In genomic region chr3:161975201-161975600, GRCh38 we compare ENCODE assay signal across 35 cellular contexts.
"Had no signal": no experiment of that assay in that cellular context is flagged by ENCODE, and none has a peak within 500 bp of the region (broad histone marks: within the 10 kb centered on the region; RNA-seq: fewer than 3 reads in every experiment).

No MANE protein-coding gene starts in this region.

- ATAC-seq: activated CD4-positive, CD25-positive, alpha-beta regulatory T cell treated with anti-CD3 and anti-CD28 coated beads, Interleukin-2, amount 50 U/mL, for 24 hours; activated CD8-positive, alpha-beta memory T cell treated with anti-CD3 and anti-CD28 coated beads, Interleukin-2, amount 10 ng/mL, durations not matched to agents 7 days and 5 days; activated CD8-positive, alpha-beta T cell treated with anti-CD3 and anti-CD28 coated beads for 36 hours; activated naive CD8-positive, alpha-beta T cell treated with anti-CD3 and anti-CD28 coated beads, Interleukin-2, amount 50 U/mL, for 24 hours; body of pancreas; effector memory CD8-positive, alpha-beta T cell; T-helper 17 cell had no signal

- H3K27me3 Mint-ChIP-seq: activated B cell treated with CpG ODN at 0.5 μM for 24 hours; activated CD8-positive, alpha-beta memory T cell treated with anti-CD3 and anti-CD28 coated beads, Interleukin-2, amount 10 ng/mL, durations not matched to agents 7 days and 5 days; activated CD8-positive, alpha-beta T cell treated with anti-CD3 and anti-CD28 coated beads for 36 hours; activated naive CD4-positive, alpha-beta T cell treated with anti-CD3 and anti-CD28 coated beads, Interleukin-2, amount 50 U/mL, for 24 hours; activated naive CD8-positive, alpha-beta T cell treated with anti-CD3 and anti-CD28 coated beads for 36 hours; activated naive CD8-positive, alpha-beta T cell treated with anti-CD3 and anti-CD28 coated beads, Interleukin-2, amount 50 U/mL, for 24 hours; effector memory CD8-positive, alpha-beta T cell; T-helper 17 cell had no signal

- H3K4me3 Mint-ChIP-seq: activated B cell treated with CpG ODN at 0.5 μM for 24 hours; activated CD8-positive, alpha-beta memory T cell treated with anti-CD3 and anti-CD28 coated beads, Interleukin-2, amount 10 ng/mL, durations not matched to agents 7 days and 5 days; activated CD8-positive, alpha-beta T cell treated with anti-CD3 and anti-CD28 coated beads for 36 hours; activated naive CD4-positive, alpha-beta T cell treated with anti-CD3 and anti-CD28 coated beads for 36 hours; activated naive CD4-positive, alpha-beta T cell treated with anti-CD3 and anti-CD28 coated beads, Interleukin-2, amount 50 U/mL, for 24 hours; activated naive CD8-positive, alpha-beta T cell treated with anti-CD3 and anti-CD28 coated beads for 36 hours; activated naive CD8-positive, alpha-beta T cell treated with anti-CD3 and anti-CD28 coated beads, Interleukin-2, amount 50 U/mL, for 24 hours; activated T-helper 1 cell treated with anti-CD3 and anti-CD28 coated beads, Interleukin-12 subunit alpha, Interleukin-12 subunit beta, Interleukin-2, Interleukin-4 antibody, amounts not matched to agents 30 ng/mL and 10 ng/mL and 1 ng/mL, durations not matched to agents 14 hours and 24 hours and 36 hours; effector memory CD8-positive, alpha-beta T cell; T-helper 17 cell; T-helper 2 cell treated with Interferon-gamma antibody and Interleukin-4, amounts not matched to agents 5 μg/mL and 100 μg/mL, for 36 hours had no signal

- H3K9me3 Mint-ChIP-seq: activated CD8-positive, alpha-beta T cell treated with anti-CD3 and anti-CD28 coated beads for 36 hours; activated naive CD4-positive, alpha-beta T cell treated with anti-CD3 and anti-CD28 coated beads for 36 hours; activated naive CD4-positive, alpha-beta T cell treated with anti-CD3 and anti-CD28 coated beads, Interleukin-2, amount 50 U/mL, for 24 hours; activated naive CD8-positive, alpha-beta T cell treated with anti-CD3 and anti-CD28 coated beads, Interleukin-2, amount 50 U/mL, for 24 hours; activated T-helper 1 cell treated with anti-CD3 and anti-CD28 coated beads, Interleukin-12 subunit alpha, Interleukin-12 subunit beta, Interleukin-2, Interleukin-4 antibody, amounts not matched to agents 30 ng/mL and 10 ng/mL and 1 ng/mL, durations not matched to agents 14 hours and 24 hours and 36 hours; activated T-helper 2 cell treated with anti-CD3 and anti-CD28 coated beads, Interferon-gamma antibody, Interleukin-2, Interleukin-4, amounts not matched to agents 10 μg/mL and 5 μg/mL and 100 μg/mL, durations not matched to agents 14 hours and 24 hours and 36 hours had no signal

- H3K27ac Mint-ChIP-seq: activated B cell treated with CpG ODN at 0.5 μM for 24 hours; activated CD8-positive, alpha-beta memory T cell treated with anti-CD3 and anti-CD28 coated beads, Interleukin-2, amount 10 ng/mL, durations not matched to agents 7 days and 5 days; activated CD8-positive, alpha-beta T cell treated with anti-CD3 and anti-CD28 coated beads for 36 hours; activated naive CD4-positive, alpha-beta T cell treated with anti-CD3 and anti-CD28 coated beads for 36 hours; activated naive CD4-positive, alpha-beta T cell treated with anti-CD3 and anti-CD28 coated beads, Interleukin-2, amount 50 U/mL, for 24 hours; activated naive CD8-positive, alpha-beta T cell treated with anti-CD3 and anti-CD28 coated beads for 36 hours; activated naive CD8-positive, alpha-beta T cell treated with anti-CD3 and anti-CD28 coated beads, Interleukin-2, amount 50 U/mL, for 24 hours; activated T-helper 1 cell treated with anti-CD3 and anti-CD28 coated beads, Interleukin-12 subunit alpha, Interleukin-12 subunit beta, Interleukin-2, Interleukin-4 antibody, amounts not matched to agents 30 ng/mL and 10 ng/mL and 1 ng/mL, durations not matched to agents 14 hours and 24 hours and 36 hours; activated T-helper 2 cell treated with anti-CD3 and anti-CD28 coated beads, Interferon-gamma antibody, Interleukin-2, Interleukin-4, amounts not matched to agents 10 μg/mL and 5 μg/mL and 100 μg/mL, durations not matched to agents 14 hours and 24 hours and 36 hours; effector memory CD8-positive, alpha-beta T cell; T-helper 17 cell; T-helper 2 cell treated with Interferon-gamma antibody and Interleukin-4, amounts not matched to agents 5 μg/mL and 100 μg/mL, for 36 hours had no signal

- H3K27ac ChIP-seq: adrenal gland, body of pancreas, epithelial cell of prostate, esophagus squamous epithelium, WERI-Rb-1 had no signal

- H3K9me3 ChIP-seq: adrenal gland had no signal

- H3K4me3 ChIP-seq: adrenal gland, body of pancreas, esophagus squamous epithelium had no signal

- DNase-seq: activated B cell treated with CpG ODN at 0.5 μM for 24 hours; activated CD4-positive, alpha-beta T cell treated with anti-CD3 and anti-CD28 coated beads for 48 hours; activated CD4-positive, alpha-beta T cell treated with anti-CD3 and anti-CD28 coated beads, Interleukin-2, amount 50 U/mL, for 1 hour; activated CD4-positive, alpha-beta T cell treated with anti-CD3 and anti-CD28 coated beads, Interleukin-2, amount 50 U/mL, for 48 hours; activated CD8-positive, alpha-beta memory T cell treated with anti-CD3 and anti-CD28 coated beads, Interleukin-2, amount 10 ng/mL, durations not matched to agents 7 days and 5 days; activated CD8-positive, alpha-beta memory T cell treated with anti-CD3 and anti-CD28 coated beads, Interleukin-2, amount 50 U/mL, for 4 hours; activated CD8-positive, alpha-beta T cell treated with anti-CD3 and anti-CD28 coated beads for 36 hours; activated effector memory CD4-positive, alpha-beta T cell treated with anti-CD3 and anti-CD28 coated beads, Interleukin-2, amount 50 U/mL, for 16 hours; activated naive CD4-positive, alpha-beta T cell treated with anti-CD3 and anti-CD28 coated beads for 36 hours; activated naive CD8-positive, alpha-beta T cell treated with anti-CD3 and anti-CD28 coated beads for 36 hours; activated naive CD8-positive, alpha-beta T cell treated with anti-CD3 and anti-CD28 coated beads, Interleukin-2, amount 50 U/mL, for 24 hours; activated T-cell treated with anti-CD3 and anti-CD28 coated beads, Interleukin-2, amount 50 U/mL, for 1 hour; activated T-cell treated with anti-CD3 and anti-CD28 coated beads, Interleukin-2, amount 50 U/mL, for 48 hours; adrenal gland; amygdala; aorta; body of pancreas; caudate nucleus; cortex of kidney; dermis blood vessel endothelial cell; effector CD4-positive, alpha-beta T cell; effector memory CD8-positive, alpha-beta T cell; esophagus squamous epithelium; foreskin melanocyte; head of caudate nucleus; T-helper 1 cell; T-helper 17 cell; T1000; WERI-Rb-1 had no signal

- H3K36me3 ChIP-seq: adrenal gland, esophagus squamous epithelium, WERI-Rb-1 had no signal

- H3K36me3 Mint-ChIP-seq: activated CD8-positive, alpha-beta memory T cell treated with anti-CD3 and anti-CD28 coated beads, Interleukin-2, amount 10 ng/mL, durations not matched to agents 7 days and 5 days; activated naive CD4-positive, alpha-beta T cell treated with anti-CD3 and anti-CD28 coated beads, Interleukin-2, amount 50 U/mL, for 24 hours; activated naive CD8-positive, alpha-beta T cell treated with anti-CD3 and anti-CD28 coated beads for 36 hours had no signal

- H3K27me3 ChIP-seq: adrenal gland, body of pancreas, esophagus squamous epithelium had no signal

- H3K4me1 ChIP-seq: adrenal gland, body of pancreas, esophagus squamous epithelium had no signal

- H3K4me1 Mint-ChIP-seq: activated B cell treated with CpG ODN at 0.5 μM for 24 hours; activated CD8-positive, alpha-beta memory T cell treated with anti-CD3 and anti-CD28 coated beads, Interleukin-2, amount 10 ng/mL, durations not matched to agents 7 days and 5 days; activated naive CD4-positive, alpha-beta T cell treated with anti-CD3 and anti-CD28 coated beads, Interleukin-2, amount 50 U/mL, for 24 hours; activated naive CD8-positive, alpha-beta T cell treated with anti-CD3 and anti-CD28 coated beads for 36 hours; activated naive CD8-positive, alpha-beta T cell treated with anti-CD3 and anti-CD28 coated beads, Interleukin-2, amount 50 U/mL, for 24 hours; T-helper 17 cell had no signal
